Comparison of ENCODE assay signal across 10 cellular contexts in genomic region chr15:45075440-45076320, GRCh38. TPM values are rescaled to one million over a fixed set of nuclear protein-coding genes. Genes with fewer than 3 reads are reported as not detected.
"Had no signal": no experiment of that assay in that cellular context is flagged by ENCODE, and none has a peak within 500 bp of the region (broad histone marks: within the 10 kb centered on the region; RNA-seq: fewer than 3 reads in every experiment).

No MANE protein-coding gene starts in this region.

RNA-seq across cellular contexts. Expression of gene DUOX2, which starts 38.3 kb away (rescaled TPM):
- total RNA-seq: activated CD4-positive, alpha-beta T cell treated with anti-CD3 and anti-CD28 coated beads, Interleukin-2, amount 10 ng/mL, durations not matched to agents 24 days and 14 days; activated naive CD8-positive, alpha-beta T cell treated with anti-CD3 and anti-CD28 coated beads, Interleukin-2, amount 10 ng/mL, durations not matched to agents 7 days and 5 days; activated T-helper 2 cell treated with anti-CD3 and anti-CD28 coated beads, Interferon-gamma antibody, Interleukin-2, Interleukin-4, amounts not matched to agents 10 μg/mL and 5 μg/mL and 100 μg/mL, durations not matched to agents 14 hours and 24 hours and 36 hours; LHCN-M2; SJSA1 had no signal
- polyA plus RNA-seq: SK-N-SH had no signal

RNA-seq across cellular contexts. Expression of gene DUOXA2, which starts 38.4 kb away (rescaled TPM):
- total RNA-seq: activated CD4-positive, alpha-beta T cell treated with anti-CD3 and anti-CD28 coated beads, Interleukin-2, amount 10 ng/mL, durations not matched to agents 24 days and 14 days; activated CD8-positive, alpha-beta memory T cell treated with anti-CD3 and anti-CD28 coated beads for 36 hours; activated CD8-positive, alpha-beta T cell treated with anti-CD3 and anti-CD28 coated beads for 36 hours; activated naive CD8-positive, alpha-beta T cell treated with anti-CD3 and anti-CD28 coated beads, Interleukin-2, amount 10 ng/mL, durations not matched to agents 7 days and 5 days; activated T-cell treated with anti-CD3 and anti-CD28 coated beads, Interleukin-2, amount 50 U/mL, for 72 hours; activated T-helper 2 cell treated with anti-CD3 and anti-CD28 coated beads, Interferon-gamma antibody, Interleukin-2, Interleukin-4, amounts not matched to agents 10 μg/mL and 5 μg/mL and 100 μg/mL, durations not matched to agents 14 hours and 24 hours and 36 hours; LHCN-M2; NCI-H460; SJSA1 had no signal
- polyA plus RNA-seq: SK-N-SH had no signal

RNA-seq across cellular contexts. Expression of gene DUOXA1, which starts 54.0 kb away (rescaled TPM):
- total RNA-seq: activated CD4-positive, alpha-beta T cell treated with anti-CD3 and anti-CD28 coated beads, Interleukin-2, amount 10 ng/mL, durations not matched to agents 24 days and 14 days; activated CD8-positive, alpha-beta memory T cell treated with anti-CD3 and anti-CD28 coated beads for 36 hours; activated CD8-positive, alpha-beta T cell treated with anti-CD3 and anti-CD28 coated beads for 36 hours; LHCN-M2; SJSA1 had no signal

RNA-seq across cellular contexts. Expression of gene DUOX1, which starts 54.1 kb away (rescaled TPM):
- total RNA-seq: activated CD8-positive, alpha-beta T cell treated with anti-CD3 and anti-CD28 coated beads for 36 hours; activated naive CD8-positive, alpha-beta T cell treated with anti-CD3 and anti-CD28 coated beads, Interleukin-2, amount 10 ng/mL, durations not matched to agents 7 days and 5 days; NCI-H460; SJSA1 had no signal
- polyA plus RNA-seq: SK-N-SH had no signal
